22 cellular contexts compared by ENCODE assay signal in the genomic region with DNA sequence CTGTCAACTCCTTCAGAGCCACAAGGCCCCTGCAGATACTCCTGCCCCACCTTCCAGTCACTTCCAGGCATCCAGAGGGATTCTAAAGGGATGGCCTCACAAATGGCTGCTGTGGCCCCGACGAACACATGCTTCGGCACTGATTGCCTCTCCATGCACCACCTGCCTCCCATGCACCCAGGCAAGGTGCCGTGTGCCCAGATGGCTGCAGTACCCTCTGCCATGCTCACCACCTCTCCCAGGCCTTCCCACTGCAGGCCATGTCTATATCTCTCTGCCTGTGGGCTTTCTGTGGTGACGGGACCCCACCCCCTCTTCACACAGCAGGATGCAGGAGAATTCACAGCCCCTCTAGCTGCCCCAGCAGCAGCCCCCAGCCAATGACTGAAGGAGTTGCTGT.
"Had no signal": no experiment of that assay in that cellular context is flagged by ENCODE, and none has a peak within 500 bp of the region (broad histone marks: within the 10 kb centered on the region; RNA-seq: fewer than 3 reads in every experiment).

No MANE protein-coding gene starts in this region.

- H3K4me3 ChIP-seq: K562, SJSA1, SK-N-MC had no signal

- H3K9me3 ChIP-seq: SJSA1 had no signal

- FAIRE-seq: HepG2, K562 had no signal

- H3K27ac ChIP-seq: KMS-11, RWPE1, SJSA1, SK-N-MC had no signal

- H3K27me3 ChIP-seq: SJSA1 had no signal

- H3K4me1 ChIP-seq: SJSA1 had no signal

- H3K36me3 ChIP-seq: SJSA1 had no signal

- ATAC-seq: HepG2, K562, Panc1, PC-3 had no signal

- H3K4me2 ChIP-seq: KMS-11 had no signal

- DNase-seq: Kasumi-1; MM.1S; NCI-H1092 treated with DMSO at 0.1 percent for 48 hours; NCI-H1436; NCI-H187; NCI-H2029; NCI-H2081 treated with DMSO at 0.1 percent for 48 hours; NCI-H2171; NCI-H226; NCI-H446; NCI-H510A; NCI-H526; NK-92 treated with Interleukin-12 subunit alpha and Interleukin-12 subunit beta, amount 100 ng/mL, for 24 hours; PC-3; SIG-M5 had no signal

- H3K9ac ChIP-seq: KMS-11 had no signal
